ENCODE assay signal across 8 cellular contexts in genomic region chr18:76983184-76983583, GRCh38.
DNase-seq lines count a peak whose midpoint lies in the region; ATAC-seq and TF ChIP-seq lines count a peak whose summit lies in the region.

No MANE protein-coding gene starts in this region.

- no peaks in the 10 kb centered on the region for H3K27me3 ChIP-seq in heart left ventricle
- H3K27me3 ChIP-seq in rectal smooth muscle tissue (ENCODE audit: control insufficient read depth, insufficient read depth, low read length): no peaks in the 10 kb centered on the region

- ATAC-seq in HG02678 (IDR thresholded peaks at IDR 0.05; ENCODE audit: unreplicated experiment) (peak; percentile 81), heart left ventricle (peak; percentile 64 to 84 (median 78))
- ATAC-seq in activated naive CD8-positive, alpha-beta T cell treated with anti-CD3 and anti-CD28 coated beads, Interleukin-2, amount 10 ng/mL, durations not matched to agents 7 days and 5 days (ENCODE audit: low read depth): peak; percentile 95

- DNase-seq in NCI-H1092 treated with DMSO at 0.1 percent for 48 hours (lab: John Stamatoyannopoulos, UW) (peak; percentile 79), SKM-1 (lab: John Stamatoyannopoulos, UW; ENCODE audit: unreplicated experiment) (peak; percentile 24), heart left ventricle (peak; percentile 58 to 90 (median 78)), pons (ENCODE audit: low spot score) (no peak)
- peak; percentile 89 for DNase-seq in activated naive CD8-positive, alpha-beta T cell treated with anti-CD3 and anti-CD28 coated beads, Interleukin-2, amount 10 ng/mL, durations not matched to agents 7 days and 5 days

- H3K9me3 ChIP-seq in heart left ventricle: no peaks in the 10 kb centered on the region

- 9 to 13% (median 12%) methylated on average over 3 to 15 of the region's 15 CpGs for WGBS in heart left ventricle, 4 donors

- no peak overlapping the region for H3K27ac Mint-ChIP-seq in activated naive CD8-positive, alpha-beta T cell treated with anti-CD3 and anti-CD28 coated beads, Interleukin-2, amount 10 ng/mL, durations not matched to agents 7 days and 5 days

- POLR2A ChIA-PET in activated naive CD8-positive, alpha-beta T cell treated with anti-CD3 and anti-CD28 coated beads, Interleukin-2, amount 10 ng/mL, durations not matched to agents 7 days and 5 days (lab: Charles Lee): no interaction called here

- peaks cover 4% of the 10 kb centered on the region for H3K4me1 Mint-ChIP-seq in activated naive CD8-positive, alpha-beta T cell treated with anti-CD3 and anti-CD28 coated beads, Interleukin-2, amount 10 ng/mL, durations not matched to agents 7 days and 5 days

- H3K4me1 ChIP-seq in heart left ventricle: peaks cover 0 to 16% (median 2%) of the 10 kb centered on the region in 12 donors
- H3K4me1 ChIP-seq in rectal smooth muscle tissue (ENCODE audit: control insufficient read depth, insufficient read depth, low read length): no peaks in the 10 kb centered on the region

- no peak overlapping the region for H3K9ac ChIP-seq in rectal smooth muscle tissue (ENCODE audit: low read length)

- H3K36me3 ChIP-seq in heart left ventricle: peaks cover 0 to 4% (median 0%) of the 10 kb centered on the region in 9 donors
- no peaks in the 10 kb centered on the region for H3K36me3 ChIP-seq in rectal smooth muscle tissue (ENCODE audit: control insufficient read depth, insufficient read depth, low read length)

- H3K9me3 Mint-ChIP-seq in activated naive CD8-positive, alpha-beta T cell treated with anti-CD3 and anti-CD28 coated beads, Interleukin-2, amount 10 ng/mL, durations not matched to agents 7 days and 5 days: no peaks in the 10 kb centered on the region

- peak overlapping the region; percentile 35 for H3K4me3 Mint-ChIP-seq in activated naive CD8-positive, alpha-beta T cell treated with anti-CD3 and anti-CD28 coated beads, Interleukin-2, amount 10 ng/mL, durations not matched to agents 7 days and 5 days

- H3K27ac ChIP-seq in heart left ventricle (no peak overlapping the region), rectal smooth muscle tissue (ENCODE audit: low read depth, low read length) (no peak overlapping the region)

- TF ChIP-seq CTCF in GM12874 (IDR thresholded peaks at IDR 0.05; ENCODE audit: insufficient read depth, low read depth, low read length) (peak; percentile 93), heart left ventricle (IDR thresholded peaks at IDR 0.05) (peak; percentile 74 to 95 (median 90))

- no peak for TF ChIP-seq POLR2A in heart left ventricle (IDR thresholded peaks at IDR 0.05)

- H3K36me3 Mint-ChIP-seq in activated naive CD8-positive, alpha-beta T cell treated with anti-CD3 and anti-CD28 coated beads, Interleukin-2, amount 10 ng/mL, durations not matched to agents 7 days and 5 days: no peaks in the 10 kb centered on the region

- intact Hi-C loops in heart left ventricle (cut with DNase I): loop anchor here in 9 of 10 donors (1.0 to 10.0 kb wide), 5 partner anchors 58 to 181 kb away; no protein-coding TSS in a partner anchor

- no peaks in the 10 kb centered on the region for H3K27me3 Mint-ChIP-seq in activated naive CD8-positive, alpha-beta T cell treated with anti-CD3 and anti-CD28 coated beads, Interleukin-2, amount 10 ng/mL, durations not matched to agents 7 days and 5 days

- H3K4me3 ChIP-seq in heart left ventricle (no peak overlapping the region), rectal smooth muscle tissue (ENCODE audit: low read length) (peak overlapping the region; percentile 33)
